Comparison of ENCODE assay signal across 24 cellular contexts in genomic region chr12:129550353-129550752, GRCh38.
A peak's percentile ranks its signal among the peaks of the same experiment; 100 is the strongest.
DNase-seq lines count a peak whose midpoint lies in the region; ATAC-seq and FAIRE-seq lines count a peak whose summit lies in the region.
"Had no signal": no experiment of that assay in that cellular context is flagged by ENCODE, and none has a peak within 500 bp of the region (broad histone marks: within the 10 kb centered on the region; RNA-seq: fewer than 3 reads in every experiment).

No MANE protein-coding gene starts in this region.

- no peaks in the 10 kb centered on the region for H3K9me3 ChIP-seq in small intestine (ENCODE audit: control insufficient read depth, low read depth)

- DNase-seq in NCI-H1092 treated with DMSO at 0.1 percent for 48 hours (lab: John Stamatoyannopoulos, UW) (peak; percentile 98), NCI-H2107 (lab: John Stamatoyannopoulos, UW) (peak; percentile 81), SHP77 treated with DMSO at 0.1 percent for 48 hours (lab: John Stamatoyannopoulos, UW) (peak; percentile 44), small intestine (peak; percentile 66), cerebellum (ENCODE audit: low spot score) (no peak)
- DNase-seq in stimulated activated CD4-positive, alpha-beta T cell treated with anti-CD3 and anti-CD28 coated beads, Interleukin-2, amount 100 ng/mL, for 24 hours, result no peak
- DNase-seq in activated CD4-positive, alpha-beta T cell treated with anti-CD3 and anti-CD28 coated beads for 1 hour, result no peak
- DNase-seq: activated CD4-positive, alpha-beta T cell treated with anti-CD3 and anti-CD28 coated beads, Interleukin-2, amount 10 ng/mL, durations not matched to agents 24 days and 14 days; activated CD8-positive, alpha-beta memory T cell treated with anti-CD3 and anti-CD28 coated beads, Interleukin-2, amount 50 U/mL, for 48 hours; aorta; Calu3; cortex of kidney; erythroblast; HCEC 1CT; islet precursor cell; Karpas-422; mesendoderm; NCI-H446; OCI-M1; retina; stimulated activated CD4-positive, alpha-beta T cell treated with anti-CD3 and anti-CD28 coated beads, Interleukin-15, amount 100 ng/mL, for 24 hours; stimulated activated naive CD8-positive, alpha-beta T cell treated with anti-CD3 and anti-CD28 coated beads, Interleukin-15, amount 100 ng/mL, for 72 hours; T-helper 9 cell had no signal

- no peaks in the 10 kb centered on the region for H3K36me3 ChIP-seq in small intestine (ENCODE audit: control insufficient read depth in 2 of 2, insufficient read depth in 2 of 2, low read length in 2 of 2)

- no peak for FAIRE-seq in small intestine (lab: Jason Lieb, UNC)

- H3K27ac ChIP-seq in small intestine (ENCODE audit: low read depth in 1 of 2, low read length in 1 of 2), result peak overlapping the region in 1 of 2 donors; percentile 6

- no peak overlapping the region for H3K4me3 ChIP-seq in small intestine (ENCODE audit: low read depth in 1 of 2, low read length in 2 of 2)

- WGBS in small intestine, 3 donors, result 8 to 35% (median 16%) methylated on average over 3 of the region's 3 CpGs

- H3K4me1 ChIP-seq in small intestine (ENCODE audit: control insufficient read depth in 2 of 2, insufficient read depth in 1 of 2, low read depth in 1 of 2, low read length in 1 of 2), result no peaks in the 10 kb centered on the region

- no peaks in the 10 kb centered on the region for H3K27me3 ChIP-seq in small intestine (ENCODE audit: control insufficient read depth in 2 of 2, insufficient read depth in 2 of 2, low read length in 2 of 2)

- no peak for ATAC-seq in GM21360 (IDR thresholded peaks at IDR 0.05; ENCODE audit: unreplicated experiment)
- ATAC-seq: stimulated activated naive CD8-positive, alpha-beta T cell treated with anti-CD3 and anti-CD28 coated beads, Interleukin-15, amount 100 ng/mL, for 72 hours had no signal

Comparison
In these comparisons a context has a peak if more than half of its experiments do, and no peak if none do; other contexts are left out.
1. DNase-seq: peak in NCI-H1092 treated with DMSO at 0.1 percent for 48 hours (single experiment), NCI-H2107 (single experiment), SHP77 treated with DMSO at 0.1 percent for 48 hours (single experiment) and small intestine (single experiment); none in stimulated activated CD4-positive, alpha-beta T cell treated with anti-CD3 and anti-CD28 coated beads, Interleukin-2, amount 100 ng/mL, for 24 hours (0 of 2), cerebellum (single experiment) and activated CD4-positive, alpha-beta T cell treated with anti-CD3 and anti-CD28 coated beads for 1 hour (single experiment).